ENCODE assay signal across 8 cellular contexts in the genomic region with DNA sequence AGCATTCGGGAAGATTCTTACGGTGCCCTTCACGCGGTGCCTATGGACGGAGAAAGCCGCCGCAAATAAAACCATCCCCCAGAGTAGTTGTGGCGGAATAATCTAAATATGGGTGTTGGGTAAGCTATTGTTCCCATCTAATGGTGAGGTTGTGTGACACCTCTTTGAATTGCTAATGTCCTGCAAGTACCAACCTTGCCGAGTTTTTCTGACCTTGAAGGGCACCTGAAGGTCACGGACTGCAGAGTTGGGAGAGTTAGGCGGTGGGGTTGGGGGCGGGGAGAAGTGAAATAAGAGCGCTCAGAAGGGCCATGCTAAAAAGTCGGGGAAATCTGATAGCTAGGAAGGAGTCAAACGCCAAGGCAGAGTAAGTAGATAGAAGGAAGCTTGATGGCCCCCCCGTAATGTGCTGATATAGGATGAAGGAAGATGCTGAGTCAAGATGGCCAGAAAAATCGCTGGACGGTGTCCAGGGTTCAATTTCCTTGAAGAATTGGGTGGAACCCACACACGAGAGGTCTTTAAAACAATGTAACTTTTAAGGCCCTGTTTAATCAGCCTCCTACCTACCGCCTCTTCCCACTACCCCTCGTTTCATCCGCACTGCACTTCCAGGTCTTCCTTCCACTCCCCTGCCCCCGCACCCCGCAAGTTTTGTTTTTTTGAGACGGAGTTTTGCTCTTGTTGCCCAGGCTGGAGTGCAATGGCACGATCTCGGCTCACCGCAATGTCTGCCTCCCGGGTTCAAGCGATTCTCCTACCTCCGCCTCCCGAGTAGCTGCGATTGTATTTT. TPM values are rescaled to one million over a fixed set of nuclear protein-coding genes. Genes with fewer than 3 reads are reported as not detected.
DNase-seq lines count a peak whose midpoint lies in the region; ATAC-seq, FAIRE-seq and TF ChIP-seq lines count a peak whose summit lies in the region.

No MANE protein-coding gene starts in this region.

- POLR2A ChIA-PET in activated CD4-positive, alpha-beta memory T cell treated with anti-CD3 and anti-CD28 coated beads for 36 hours (lab: Charles Lee) = interaction anchor here (1.0 kb wide), 2 partner anchors 96 to 232 kb away, joined by 3 to 4 read pairs; a partner anchor contains a TSS

- intact Hi-C loops in activated CD4-positive, alpha-beta memory T cell treated with anti-CD3 and anti-CD28 coated beads for 36 hours (cut with micrococcal nuclease) = loop anchor here (1.0 to 10.0 kb wide), 5 partner anchors 29 to 746 kb away; a partner anchor contains a TSS

- H3K4me1 Mint-ChIP-seq in activated CD4-positive, alpha-beta memory T cell treated with anti-CD3 and anti-CD28 coated beads for 36 hours (ENCODE audit: low read depth) = peaks cover 40% of the 10 kb centered on the region

- H3K27ac ChIP-seq in neuronal stem cell (replicated peaks; ENCODE audit: low read length) = no peak overlapping the region

- no peak for FAIRE-seq in HTR-8/SVneo (lab: Jason Lieb, UNC)

- H2BK15ac ChIP-seq in neuronal stem cell (ENCODE audit: low read length) = no peak overlapping the region

- no peak overlapping the region for H4K8ac ChIP-seq in neuronal stem cell (ENCODE audit: low read depth, low read length)

- H4K91ac ChIP-seq in neuronal stem cell (ENCODE audit: low read depth, low read length, poor library complexity) = no peak overlapping the region

- DNase-seq in CMK (ENCODE audit: low read depth) (peak; percentile 3), HTR-8/SVneo (ENCODE audit: insufficient read length, low spot score) (peak; percentile 22), fibroblast of pulmonary artery (ENCODE audit: low read depth) (peak; percentile 25), neuronal stem cell (ENCODE audit: low spot score) (no peak), hepatic stellate cell (ENCODE audit: low spot score) (no peak), MV-4-11 (lab: John Stamatoyannopoulos, UW) (no peak)
- peak; percentile 33 for DNase-seq in activated CD4-positive, alpha-beta memory T cell treated with anti-CD3 and anti-CD28 coated beads for 36 hours

- WGBS in neuronal stem cell (ENCODE audit: extremely low coverage in 2 of 2, insufficient read length in 2 of 2, insufficient replicate concordance in 1 of 2), 2 donors = no CpG with 5 or more reads among the region's 33 CpGs

- peaks cover 3% of the 10 kb centered on the region for H3K79me1 ChIP-seq in neuronal stem cell (ENCODE audit: low read depth, low read length)

- no peak overlapping the region for H3K14ac ChIP-seq in neuronal stem cell (ENCODE audit: low read length)

- H3K4me3 ChIP-seq in fibroblast of pulmonary artery (replicated peaks; ENCODE audit: low read depth, low read length) = peak overlapping the region; percentile 84
- peak overlapping the region; percentile 90 to 98 for H3K4me3 ChIP-seq in neuronal stem cell (ENCODE audit: low read length in 2 of 2)

- H3K9ac ChIP-seq in neuronal stem cell (ENCODE audit: low read depth, low read length, poor library complexity) = peak overlapping the region; percentile 95

- H3K27me3 ChIP-seq in neuronal stem cell (ENCODE audit: control insufficient read depth in 3 of 3, insufficient read depth in 3 of 3, low read depth in 1 of 3, low read length in 3 of 3) = no peaks in the 10 kb centered on the region

- CTCF ChIA-PET in activated CD4-positive, alpha-beta memory T cell treated with anti-CD3 and anti-CD28 coated beads for 36 hours (lab: Charles Lee) = interaction anchor here (1.6 kb wide), 1 partner anchor 10 kb away, joined by 3 read pairs; no protein-coding TSS in a partner anchor

- H2AFZ ChIP-seq in neuronal stem cell (ENCODE audit: low read length) = peak overlapping the region; percentile 98

- H2BK120ac ChIP-seq in neuronal stem cell (ENCODE audit: low read depth, low read length) = no peak overlapping the region

- peak overlapping the region; percentile 85 for H2BK5ac ChIP-seq in neuronal stem cell (ENCODE audit: low read length)

- H3K4me1 ChIP-seq in neuronal stem cell (ENCODE audit: control insufficient read depth in 2 of 2, insufficient read depth in 1 of 2, low read depth in 1 of 2, low read length in 2 of 2) = peaks cover 9 to 10% of the 10 kb centered on the region in 2 donors

- no peaks in the 10 kb centered on the region for H3K36me3 Mint-ChIP-seq in activated CD4-positive, alpha-beta memory T cell treated with anti-CD3 and anti-CD28 coated beads for 36 hours

- ATAC-seq in GM19035 (IDR thresholded peaks at IDR 0.05; ENCODE audit: unreplicated experiment) = peak; percentile 12

- H3K27me3 Mint-ChIP-seq in activated CD4-positive, alpha-beta memory T cell treated with anti-CD3 and anti-CD28 coated beads for 36 hours = no peaks in the 10 kb centered on the region

- H3K4me2 ChIP-seq in neuronal stem cell (ENCODE audit: insufficient read depth, low read length, poor library complexity, severe bottlenecking) = peak overlapping the region; percentile 81

- H3K4me3 Mint-ChIP-seq in activated CD4-positive, alpha-beta memory T cell treated with anti-CD3 and anti-CD28 coated beads for 36 hours = peak overlapping the region; percentile 82

- H3K9me3 ChIP-seq in neuronal stem cell (replicated peaks in 1 of 2; ENCODE audit: control insufficient read depth in 2 of 2, insufficient read depth in 1 of 2, low read depth in 1 of 2, low read length in 2 of 2) = no peaks in the 10 kb centered on the region

- H3K23ac ChIP-seq in neuronal stem cell (ENCODE audit: low read depth, low read length, poor library complexity) = peak overlapping the region; percentile 98

- peak overlapping the region; percentile 98 for H3K18ac ChIP-seq in neuronal stem cell (ENCODE audit: low read length)

- H3K36me3 ChIP-seq in neuronal stem cell (replicated peaks in 1 of 2; ENCODE audit: control insufficient read depth in 2 of 2, insufficient read depth in 2 of 2, low read length in 2 of 2) = no peaks in the 10 kb centered on the region

- H3K4ac ChIP-seq in neuronal stem cell (ENCODE audit: low read length) = no peak overlapping the region

- no peak overlapping the region for H2BK12ac ChIP-seq in neuronal stem cell (ENCODE audit: low read length)

- TF ChIP-seq CTCF in fibroblast of pulmonary artery (IDR thresholded peaks at IDR 0.05; ENCODE audit: low read length, missing control alignments) = no peak

- peak overlapping the region; percentile 50 for H3K27ac Mint-ChIP-seq in activated CD4-positive, alpha-beta memory T cell treated with anti-CD3 and anti-CD28 coated beads for 36 hours

- no peak overlapping the region for H2AK5ac ChIP-seq in neuronal stem cell (ENCODE audit: low read depth, low read length)

- no peaks in the 10 kb centered on the region for H3K9me3 Mint-ChIP-seq in activated CD4-positive, alpha-beta memory T cell treated with anti-CD3 and anti-CD28 coated beads for 36 hours

RNA-seq across cellular contexts. Expression of a gene that starts 0.6 kb away (rescaled TPM):
- total RNA-seq in activated CD4-positive, alpha-beta memory T cell treated with anti-CD3 and anti-CD28 coated beads for 36 hours = under 1 TPM; 0.46 to 0.69 TPM
- polyA plus RNA-seq in neuronal stem cell (2013, experiment 1 of 2) = 33.0 TPM
- polyA plus RNA-seq in neuronal stem cell (2013, experiment 2 of 2) = 34.7 TPM

RNA-seq across cellular contexts. Expression of a gene that starts 0.7 kb away (rescaled TPM):
- 10 to 100 TPM; 19.7 to 22.1 TPM for total RNA-seq in activated CD4-positive, alpha-beta memory T cell treated with anti-CD3 and anti-CD28 coated beads for 36 hours
- 24.1 TPM for polyA plus RNA-seq in neuronal stem cell (2013, experiment 1 of 2)
- polyA plus RNA-seq in neuronal stem cell (2013, experiment 2 of 2) = 26.2 TPM

Comparison
In these comparisons a context has a peak if more than half of its experiments do, and no peak if none do; other contexts are left out.
1. DNase-seq: peak in CMK (single experiment), HTR-8/SVneo (single experiment), activated CD4-positive, alpha-beta memory T cell treated with anti-CD3 and anti-CD28 coated beads for 36 hours (single experiment) and fibroblast of pulmonary artery (single experiment); none in neuronal stem cell (single experiment), hepatic stellate cell (single experiment) and MV-4-11 (single experiment).